Comparison of ENCODE assay signal across 1 cellular context in genomic region chr14:93734086-93734822, GRCh38.
TF ChIP-seq lines count a peak whose summit lies in the region.

No MANE protein-coding gene starts in this region.

TF ChIP-seq in SK-N-SH, 30 proteins besides CTCF, POLR2A, EP300 and RAD21 (continued from another document):
- TF ChIP-seq TAF1 (IDR thresholded peaks at IDR 0.05; ENCODE audit: borderline replicate concordance, low read depth, low read length) = no peak
